Comparison of ENCODE assay signal across 27 cellular contexts in the genomic region with DNA sequence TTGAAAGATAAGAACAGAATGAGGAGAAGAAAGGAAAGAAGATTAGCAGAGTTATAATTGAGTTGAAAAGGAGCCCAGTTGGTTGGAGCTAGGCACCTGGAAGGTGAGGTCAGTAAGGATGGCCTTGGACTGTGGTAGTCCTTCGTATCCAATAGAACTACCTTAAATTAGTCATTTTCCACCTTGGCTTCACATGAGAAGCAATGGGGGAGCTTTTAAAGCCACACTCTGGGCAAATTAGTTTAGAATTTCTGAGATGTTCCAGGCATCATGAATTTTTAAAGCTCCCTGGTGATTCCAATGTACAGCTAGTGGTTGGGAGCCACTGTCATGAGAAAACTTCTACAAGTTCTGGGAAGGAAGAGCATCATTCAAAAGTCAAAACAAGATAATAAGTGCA. TPM values are rescaled to one million over a fixed set of nuclear protein-coding genes. Genes with fewer than 3 reads are reported as not detected.
DNase-seq lines count a peak whose midpoint lies in the region; ATAC-seq lines count a peak whose summit lies in the region.
"Had no signal": no experiment of that assay in that cellular context is flagged by ENCODE, and none has a peak within 500 bp of the region (broad histone marks: within the 10 kb centered on the region; RNA-seq: fewer than 3 reads in every experiment).

No MANE protein-coding gene starts in this region.

- H4K8ac ChIP-seq in mesendoderm (ENCODE audit: low read depth, low read length), result no peak overlapping the region

- no peaks in the 10 kb centered on the region for H3F3A ChIP-seq in GM23248 (ENCODE audit: insufficient read depth)

- H2BK15ac ChIP-seq in mesendoderm (replicated peaks; ENCODE audit: low read depth), result no peak overlapping the region

- no peak overlapping the region for H2AFZ ChIP-seq in GM23248

- no peaks in the 10 kb centered on the region for H3K36me3 ChIP-seq in GM23248 (ENCODE audit: low read depth)
- H3K36me3 ChIP-seq in mesendoderm (ENCODE audit: control insufficient read depth, insufficient read depth, low read length), result no peaks in the 10 kb centered on the region
- H3K36me3 ChIP-seq: ovary, right atrium auricular region had no signal

- H3K9me2 ChIP-seq in GM23248 (ENCODE audit: insufficient read depth), result no peaks in the 10 kb centered on the region

- no peak overlapping the region for H2BK120ac ChIP-seq in mesendoderm (ENCODE audit: low read depth, low read length)

- no peak overlapping the region for H2AK5ac ChIP-seq in mesendoderm (ENCODE audit: low read length)

- ATAC-seq in GM19452 (IDR thresholded peaks at IDR 0.05; ENCODE audit: unreplicated experiment), result no peak
- ATAC-seq in HG03095 (IDR thresholded peaks at IDR 0.05; ENCODE audit: unreplicated experiment), result no peak
- ATAC-seq in HG02870 (IDR thresholded peaks at IDR 0.05; ENCODE audit: unreplicated experiment), result no peak
- ATAC-seq: activated naive CD8-positive, alpha-beta T cell treated with anti-CD3 and anti-CD28 coated beads, Interleukin-2, amount 50 U/mL, for 24 hours had no signal

- no peak overlapping the region for H3K4me2 ChIP-seq in GM23248 (ENCODE audit: unreplicated experiment)
- no peak overlapping the region for H3K4me2 ChIP-seq in mesendoderm (ENCODE audit: low read length)

- H3K9ac ChIP-seq in GM23248 (no peak overlapping the region), mesendoderm (ENCODE audit: low read length) (no peak overlapping the region)

- no peaks in the 10 kb centered on the region for H3K79me1 ChIP-seq in mesendoderm (ENCODE audit: low read length)

- H3K18ac ChIP-seq in mesendoderm (ENCODE audit: low read length), result no peak overlapping the region

- no peak overlapping the region for H3K4me3 ChIP-seq in GM23248
- no peak overlapping the region for H3K4me3 ChIP-seq in mesendoderm (ENCODE audit: low read length)
- H3K4me3 ChIP-seq: coronary artery, ovary, right atrium auricular region, SK-N-MC had no signal

- no peak overlapping the region for H2BK5ac ChIP-seq in mesendoderm (ENCODE audit: low read length)

- H3K9me3 ChIP-seq in GM23248 (ENCODE audit: low read depth), result peaks cover 6% of the 10 kb centered on the region

- H3K79me2 ChIP-seq in GM23248 (ENCODE audit: insufficient read depth), result no peaks in the 10 kb centered on the region
- H3K79me2 ChIP-seq in mesendoderm (ENCODE audit: control insufficient read depth, insufficient read depth, low read length), result no peaks in the 10 kb centered on the region

- H3K4me1 ChIP-seq in GM23248 (ENCODE audit: insufficient read depth) (no peaks in the 10 kb centered on the region), mesendoderm (ENCODE audit: control insufficient read depth, low read depth, low read length) (no peaks in the 10 kb centered on the region)
- H3K4me1 ChIP-seq: right atrium auricular region had no signal

- 0 to 13% methylated on average over 1 of the region's 1 CpG for WGBS in GM23248 (ENCODE audit: low coverage in 1 of 2, low lambda C conversion rate in 2 of 2, missing lambda C conversion rate in 2 of 2), 2 experiments
- WGBS in mesendoderm (ENCODE audit: extremely low coverage, insufficient coverage, low lambda C conversion rate), result no CpG with 5 or more reads among the region's 1 CpG

- no peak overlapping the region for H4K5ac ChIP-seq in mesendoderm (ENCODE audit: low read length)

- DNase-seq in GM23248 (peak; percentile 38), SK-N-DZ (ENCODE audit: low spot score) (peak; percentile 23), fibroblast of gingiva (ENCODE audit: low read depth) (peak; percentile 4), mesendoderm (peak; percentile 52), NCI-H345 (lab: John Stamatoyannopoulos, UW) (no peak)
- DNase-seq: activated gamma-delta T cell; activated naive CD8-positive, alpha-beta T cell treated with anti-CD3 and anti-CD28 coated beads, Interleukin-2, amount 50 U/mL, for 24 hours; GDM1; GOT3; hypothalamus; NCI-H187 treated with DMSO at 0.1 percent for 48 hours; NCI-H774; nephron progenitor cell; ovary; stimulated activated CD4-positive, alpha-beta T cell treated with anti-CD3 and anti-CD28 coated beads, Interleukin-4, amount 100 ng/mL, for 4 hours; stimulated activated naive CD4-positive, alpha-beta T cell treated with Interleukin-2 at 50 U/mL for 16 hours had no signal

- H3K27ac ChIP-seq in GM23248 (no peak overlapping the region), mesendoderm (ENCODE audit: low read depth, low read length) (no peak overlapping the region)
- H3K27ac ChIP-seq: coronary artery, ovary, right atrium auricular region, RWPE1, SK-N-MC had no signal

- H3K27me3 ChIP-seq in GM23248 (replicated peaks; ENCODE audit: insufficient read depth) (no peaks in the 10 kb centered on the region), mesendoderm (ENCODE audit: insufficient read depth, low read length, poor library complexity) (no peaks in the 10 kb centered on the region)
- H3K27me3 ChIP-seq: ovary, right atrium auricular region had no signal

- no peak overlapping the region for H3K23ac ChIP-seq in mesendoderm (ENCODE audit: low read length)

- in situ Hi-C loops in GM23248 (cut with MboI), result no loop called here

- no peaks in the 10 kb centered on the region for H4K20me1 ChIP-seq in GM23248 (ENCODE audit: insufficient read depth)

- H3K56ac ChIP-seq in mesendoderm (ENCODE audit: low read length), result no peak overlapping the region

- H3K4ac ChIP-seq in mesendoderm (ENCODE audit: low read depth, low read length), result no peak overlapping the region

RNA-seq across cellular contexts. Expression of a gene that starts 27.3 kb away (rescaled TPM):
- not detected in 2 replicates for total RNA-seq in GM23248 (2014; rRNA removed; shearing (Covaris generic))
- polyA plus RNA-seq in GM23248 (2016; fragmentation: Nextera tagmentation; extraction: Ambion mirVana), result 0.26 and 0.33 TPM in 2 replicates
- 0.50 and 2.7 TPM in 2 replicates for polyA plus RNA-seq in SK-N-DZ (2014; cell fraction: cytosol; rRNA removed)
- 3.3 and 5.4 TPM in 2 replicates for polyA plus RNA-seq in SK-N-DZ (2014; cell fraction: nucleus; rRNA removed)
- polyA plus RNA-seq in mesendoderm (2013, experiment 1 of 2), result 0.06 TPM
- polyA plus RNA-seq in mesendoderm (2013, experiment 2 of 2), result 0.04 TPM

RNA-seq across cellular contexts. Expression of a gene that starts 27.9 kb away (rescaled TPM):
- not detected in 2 replicates for total RNA-seq in GM23248 (2014; rRNA removed; shearing (Covaris generic))
- polyA plus RNA-seq in GM23248 (2016; fragmentation: Nextera tagmentation; extraction: Ambion mirVana), result not detected in 2 replicates
- polyA plus RNA-seq in SK-N-DZ (2014; cell fraction: cytosol; rRNA removed), result not detected in 2 replicates
- polyA plus RNA-seq in SK-N-DZ (2014; cell fraction: nucleus; rRNA removed), result not detected in 2 replicates
- not detected for polyA plus RNA-seq in mesendoderm (2013, experiment 1 of 2)
- polyA plus RNA-seq in mesendoderm (2013, experiment 2 of 2), result not detected
- total RNA-seq: bronchial epithelial cell, frontal cortex, mononuclear cell had no signal
- polyA plus RNA-seq: CD14-positive monocyte had no signal
